8 cellular contexts compared by ENCODE assay signal in the genomic region with DNA sequence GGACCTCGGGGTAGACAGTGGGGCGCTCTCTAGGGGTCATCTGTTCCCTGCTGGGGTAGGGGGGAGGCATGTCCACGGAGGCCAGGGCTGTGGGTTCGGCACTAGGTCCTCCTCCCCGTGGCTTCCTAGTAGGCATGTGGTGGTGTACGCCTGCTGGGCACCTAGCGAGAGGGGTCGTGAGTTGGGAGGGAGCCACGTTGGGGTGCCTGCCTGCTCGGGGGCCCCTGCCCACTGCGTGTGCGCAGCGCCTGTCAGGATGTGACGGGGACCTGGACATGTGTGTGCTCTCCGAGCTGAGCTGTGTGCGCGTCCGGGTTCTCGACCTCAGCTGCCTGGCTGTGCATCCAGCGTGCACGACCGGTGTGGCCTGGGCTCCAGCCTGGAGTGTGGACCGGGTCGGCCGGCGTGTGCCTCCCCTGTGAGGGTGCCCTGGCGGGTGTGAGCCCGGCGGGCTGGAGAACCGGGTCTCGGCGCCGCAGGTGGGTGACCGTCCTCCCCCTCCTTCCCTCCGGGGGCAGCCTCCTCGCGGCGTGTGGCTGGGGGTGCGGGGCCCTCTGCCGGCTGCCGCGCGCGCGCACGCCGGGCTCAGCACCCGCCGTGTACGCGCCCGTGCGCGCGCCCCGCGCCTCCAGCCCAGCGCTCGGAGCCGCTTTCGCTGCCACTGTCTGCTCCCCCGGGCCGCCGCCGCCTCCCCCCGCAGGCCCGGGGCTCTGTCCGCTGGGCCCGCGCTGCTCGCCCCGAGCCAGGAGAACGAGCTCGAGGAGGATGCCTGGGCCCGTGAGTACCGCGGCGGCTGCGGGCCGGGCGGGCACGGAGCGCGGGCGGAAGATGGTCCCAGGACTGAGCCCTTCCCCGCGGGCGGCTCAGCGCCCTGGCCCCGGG. TPM values are rescaled to one million over a fixed set of nuclear protein-coding genes. Genes with fewer than 3 reads are reported as not detected.
DNase-seq lines count a peak whose midpoint lies in the region; ATAC-seq and TF ChIP-seq lines count a peak whose summit lies in the region.

PRR7 (plus strand) TSS at position 631 of the 882 bp plus-strand sequence. CDS start 8,254 bp downstream, outside the sequence.

- H3K9me3 ChIP-seq in Peyer's patch (no peaks in the 10 kb centered on the region), thoracic aorta (no peaks in the 10 kb centered on the region)

- peaks cover 2% of the 10 kb centered on the region for H3K27me3 Mint-ChIP-seq in activated T-helper 2 cell treated with anti-CD3 and anti-CD28 coated beads, Interferon-gamma antibody, Interleukin-2, Interleukin-4, amounts not matched to agents 10 μg/mL and 5 μg/mL and 100 μg/mL, durations not matched to agents 14 hours and 24 hours and 36 hours (ENCODE audit: low read depth)
- H3K27me3 Mint-ChIP-seq in nephron (ENCODE audit: low read depth) = peaks cover 20% of the 10 kb centered on the region

- H3K4me1 ChIP-seq in Peyer's patch (peaks cover 4 to 23% (median 18%) of the 10 kb centered on the region in 4 donors), thoracic aorta (ENCODE audit: control insufficient read depth in 1 of 2, low read depth in 2 of 2) (peaks cover 20 to 27% of the 10 kb centered on the region in 2 donors)

- H3K4me3 ChIP-seq in Peyer's patch = peak within 1 kb of the TSS; percentile 48 to 87 (median 76)
- H3K4me3 ChIP-seq in fibroblast of pulmonary artery (replicated peaks; ENCODE audit: low read depth, low read length) = peak within 1 kb of the TSS; percentile 60
- H3K4me3 ChIP-seq in thoracic aorta = peak within 1 kb of the TSS; percentile 83

- H3K4me1 Mint-ChIP-seq in activated T-helper 2 cell treated with anti-CD3 and anti-CD28 coated beads, Interferon-gamma antibody, Interleukin-2, Interleukin-4, amounts not matched to agents 10 μg/mL and 5 μg/mL and 100 μg/mL, durations not matched to agents 14 hours and 24 hours and 36 hours (ENCODE audit: low read depth) = peaks cover 31% of the 10 kb centered on the region
- H3K4me1 Mint-ChIP-seq in nephron = peaks cover 33% of the 10 kb centered on the region

- intact Hi-C loops in activated T-helper 2 cell treated with anti-CD3 and anti-CD28 coated beads, Interferon-gamma antibody, Interleukin-2, Interleukin-4, amounts not matched to agents 10 μg/mL and 5 μg/mL and 100 μg/mL, durations not matched to agents 14 hours and 24 hours and 36 hours (cut with micrococcal nuclease) = loop anchor here (2.0 kb wide), 1 partner anchor 18 kb away; no protein-coding TSS in a partner anchor

- H3K4me3 Mint-ChIP-seq in activated T-helper 2 cell treated with anti-CD3 and anti-CD28 coated beads, Interferon-gamma antibody, Interleukin-2, Interleukin-4, amounts not matched to agents 10 μg/mL and 5 μg/mL and 100 μg/mL, durations not matched to agents 14 hours and 24 hours and 36 hours (ENCODE audit: low read depth) = peak within 1 kb of the TSS; percentile 73
- peak within 1 kb of the TSS; percentile 79 to 86 (median 82) for H3K4me3 Mint-ChIP-seq in nephron

- ATAC-seq in GM19351 (IDR thresholded peaks at IDR 0.05; ENCODE audit: unreplicated experiment) = peak; percentile 51
- peak; percentile 36 for ATAC-seq in HG03521 (IDR thresholded peaks at IDR 0.05; ENCODE audit: unreplicated experiment)
- ATAC-seq in thoracic aorta (ENCODE audit: insufficient number of reproducible peaks, low FRiP score, low read depth) = peak; percentile 16

- DNase-seq in COLO668 (lab: John Stamatoyannopoulos, UW; ENCODE audit: unreplicated experiment) = peak; percentile 81
- peak; percentile 73 to 85 (median 75) for DNase-seq in Peyer's patch
- DNase-seq in activated T-helper 2 cell treated with anti-CD3 and anti-CD28 coated beads, Interferon-gamma antibody, Interleukin-2, Interleukin-4, amounts not matched to agents 10 μg/mL and 5 μg/mL and 100 μg/mL, durations not matched to agents 14 hours and 24 hours and 36 hours (ENCODE audit: low spot score) = peak; percentile 69
- DNase-seq in fibroblast of pulmonary artery (ENCODE audit: low read depth) = peak; percentile 59
- DNase-seq in thoracic aorta (ENCODE audit: low spot score) = no peak

- H3K36me3 ChIP-seq in Peyer's patch = peaks cover 0 to 11% (median 0%) of the 10 kb centered on the region in 3 donors
- peaks cover 11% of the 10 kb centered on the region for H3K36me3 ChIP-seq in thoracic aorta

- peaks cover 15% of the 10 kb centered on the region for H3K36me3 Mint-ChIP-seq in activated T-helper 2 cell treated with anti-CD3 and anti-CD28 coated beads, Interferon-gamma antibody, Interleukin-2, Interleukin-4, amounts not matched to agents 10 μg/mL and 5 μg/mL and 100 μg/mL, durations not matched to agents 14 hours and 24 hours and 36 hours (ENCODE audit: low read depth)
- H3K36me3 Mint-ChIP-seq in nephron (ENCODE audit: low read depth) = no peaks in the 10 kb centered on the region

- no peak for TF ChIP-seq POLR2A in Peyer's patch (IDR thresholded peaks at IDR 0.05)

- TF ChIP-seq CTCF in Peyer's patch (IDR thresholded peaks at IDR 0.05) = peak in 4 of 6 experiments; percentile 7 to 40 (median 29)
- TF ChIP-seq CTCF in fibroblast of pulmonary artery (IDR thresholded peaks at IDR 0.05; ENCODE audit: low read length, missing control alignments) = no peak
- TF ChIP-seq CTCF in nephron (IDR thresholded peaks at IDR 0.05; ENCODE audit: unreplicated experiment in 3 of 3) = no peak
- no peak for TF ChIP-seq CTCF in thoracic aorta (IDR thresholded peaks at IDR 0.05)

- H3K27ac ChIP-seq in Peyer's patch = peak within 1 kb of the TSS; percentile 40 to 83 (median 58)
- H3K27ac ChIP-seq in thoracic aorta = no peak within 1 kb of the TSS

- H3K9me3 Mint-ChIP-seq in activated T-helper 2 cell treated with anti-CD3 and anti-CD28 coated beads, Interferon-gamma antibody, Interleukin-2, Interleukin-4, amounts not matched to agents 10 μg/mL and 5 μg/mL and 100 μg/mL, durations not matched to agents 14 hours and 24 hours and 36 hours = no peaks in the 10 kb centered on the region
- no peaks in the 10 kb centered on the region for H3K9me3 Mint-ChIP-seq in nephron

- H3K27me3 ChIP-seq in Peyer's patch = no peaks in the 10 kb centered on the region
- H3K27me3 ChIP-seq in thoracic aorta (replicated peaks; ENCODE audit: insufficient read depth) = no peaks in the 10 kb centered on the region

- H3K27ac Mint-ChIP-seq in activated T-helper 2 cell treated with anti-CD3 and anti-CD28 coated beads, Interferon-gamma antibody, Interleukin-2, Interleukin-4, amounts not matched to agents 10 μg/mL and 5 μg/mL and 100 μg/mL, durations not matched to agents 14 hours and 24 hours and 36 hours = peak within 1 kb of the TSS; percentile 88
- H3K27ac Mint-ChIP-seq in nephron = peak within 1 kb of the TSS in 2 of 3 experiments; percentile 18 to 51

RNA-seq across cellular contexts. Expression of gene PRR7, which starts in this region (rescaled TPM):
- total RNA-seq in Peyer's patch (1 to 10 TPM in 2 of 4 donors, under 1 TPM in 1, not detected in 1; 0.70 to 2.2 (median 1.9) TPM), thoracic aorta (10 to 100 TPM in 1 of 2 donors, 1 to 10 TPM in 1; 4.1 to 11.0 TPM)
- total RNA-seq in activated T-helper 2 cell treated with anti-CD3 and anti-CD28 coated beads, Interferon-gamma antibody, Interleukin-2, Interleukin-4, amounts not matched to agents 10 μg/mL and 5 μg/mL and 100 μg/mL, durations not matched to agents 14 hours and 24 hours and 36 hours = 12.1 and 13.0 TPM in 2 replicates

Comparison
In these comparisons a context has a peak if more than half of its experiments do, and no peak if none do; other contexts are left out.
1. H3K27ac ChIP-seq: peak in Peyer's patch (4 of 4); none in thoracic aorta (0 of 2).
2. CTCF ChIP-seq: peak in Peyer's patch (4 of 6); none in fibroblast of pulmonary artery (single experiment), nephron (0 of 3) and thoracic aorta (single experiment).
3. Peak in every context shown above with its lines, with median percentiles within 50 percentile points of each other: ATAC-seq and H3K4me3 ChIP-seq.